Comparison of ENCODE assay signal across 7 cellular contexts in the genomic region with DNA sequence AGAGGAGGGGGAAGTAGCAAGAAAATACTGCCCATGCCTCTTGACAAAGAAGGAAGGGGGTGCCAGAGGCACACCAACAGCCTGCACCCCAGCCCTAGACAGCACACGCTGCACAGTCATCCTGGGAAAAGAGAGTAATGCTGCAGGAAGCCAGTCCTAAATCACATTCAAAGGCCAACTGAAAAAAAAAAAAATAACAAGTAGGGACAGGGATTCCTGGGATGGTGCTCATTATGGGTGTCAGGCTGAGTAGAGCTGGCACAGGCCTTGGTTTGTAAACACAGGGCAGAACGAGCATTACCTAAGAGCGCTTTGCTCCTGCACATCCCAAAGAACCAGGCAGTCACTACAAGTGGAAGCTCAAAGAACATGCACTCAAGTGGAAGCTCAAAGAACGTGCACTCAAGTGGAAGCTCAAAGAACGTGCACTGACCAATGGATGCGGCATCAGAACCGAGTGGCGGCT. TPM values are rescaled to one million over a fixed set of nuclear protein-coding genes. Genes with fewer than 3 reads are reported as not detected.
DNase-seq lines count a peak whose midpoint lies in the region; ATAC-seq and TF ChIP-seq lines count a peak whose summit lies in the region.

No MANE protein-coding gene starts in this region.

- WGBS in esophagus, 2 donors = 40 to 63% methylated on average over 8 of the region's 8 CpGs

- ATAC-seq in gastrocnemius medialis (peak; percentile 64 to 75), HG03378 (IDR thresholded peaks at IDR 0.05; ENCODE audit: unreplicated experiment) (no peak), GM18873 (IDR thresholded peaks at IDR 0.05; ENCODE audit: low FRiP score, unreplicated experiment) (no peak)

- H3K9me3 ChIP-seq in esophagus (ENCODE audit: control insufficient read depth in 2 of 2, insufficient read depth in 1 of 2, low read depth in 1 of 2, low read length in 1 of 2) = no peaks in the 10 kb centered on the region
- H3K9me3 ChIP-seq in gastrocnemius medialis = no peaks in the 10 kb centered on the region

- peak; percentile 9 to 29 for TF ChIP-seq POLR2A in gastrocnemius medialis (IDR thresholded peaks at IDR 0.05)

- TF ChIP-seq CTCF in GM06990 (IDR thresholded peaks at IDR 0.05; ENCODE audit: insufficient read depth, low read length, poor library complexity, severe bottlenecking) (no peak), gastrocnemius medialis (IDR thresholded peaks at IDR 0.05 in 4 of 5, conservative IDR thresholded peaks at IDR 0.05 in 1 of 5) (no peak)

- intact Hi-C loops in gastrocnemius medialis (cut with DNase I; ENCODE audit: low total_unique reads) = loop anchor here (2.0 to 10.0 kb wide), 2 partner anchors 81 to 337 kb away; a partner anchor contains a TSS

- in situ Hi-C loops in gastrocnemius medialis (cut with MboI; ENCODE audit: low sequenced_read_pairs in 4 of 4) = loop anchor here (10.0 to 25.0 kb wide), 2 partner anchors 77 to 370 kb away; no protein-coding TSS in a partner anchor

- H3K36me3 ChIP-seq in GM06990 (ENCODE audit: control insufficient read depth, insufficient read depth, low read length) = no peaks in the 10 kb centered on the region; the same call in none of the 2 replicates
- no peaks in the 10 kb centered on the region for H3K36me3 ChIP-seq in esophagus (ENCODE audit: control insufficient read depth in 2 of 2, insufficient read depth in 2 of 2, low read length in 1 of 2)
- H3K36me3 ChIP-seq in gastrocnemius medialis = no peaks in the 10 kb centered on the region

- H3K4me1 ChIP-seq in esophagus (ENCODE audit: control insufficient read depth in 2 of 2, insufficient read depth in 2 of 2, low read length in 1 of 2) = peaks cover 13 to 27% of the 10 kb centered on the region in 2 donors
- H3K4me1 ChIP-seq in gastrocnemius medialis = peaks cover 89 to 91% of the 10 kb centered on the region in 2 donors

- DNase-seq in GM06990 (ENCODE audit: extremely low read depth, insufficient read length) (no peak), NCI-H446 (lab: John Stamatoyannopoulos, UW) (peak; percentile 20 to 48), gastrocnemius medialis (peak; percentile 76 to 85), NCI-H146 (lab: John Stamatoyannopoulos, UW) (no peak)

- H3K4me3 ChIP-seq in GM06990 (replicated peaks; ENCODE audit: low read depth, low read length) = peak overlapping the region; percentile 42
- no peak overlapping the region for H3K4me3 ChIP-seq in esophagus (ENCODE audit: low read depth in 1 of 2, low read length in 2 of 2)
- H3K4me3 ChIP-seq in gastrocnemius medialis = peak overlapping the region in 1 of 4 donors; percentile 7

- H3K27me3 ChIP-seq in GM06990 (replicated peaks; ENCODE audit: control insufficient read depth, insufficient read depth, low read length) (no peaks in the 10 kb centered on the region), esophagus (ENCODE audit: control insufficient read depth in 1 of 2, insufficient read depth in 2 of 2, low read length in 2 of 2) (no peaks in the 10 kb centered on the region), gastrocnemius medialis (no peaks in the 10 kb centered on the region)

- peak overlapping the region; percentile 75 to 78 for H3K27ac ChIP-seq in esophagus (ENCODE audit: low read depth in 2 of 2, low read length in 1 of 2)
- peak overlapping the region; percentile 80 to 90 (median 88) for H3K27ac ChIP-seq in gastrocnemius medialis

RNA-seq across cellular contexts. Expression of a gene that starts 7.8 kb away (rescaled TPM):
- polyA plus RNA-seq in esophagus = 10 to 100 TPM in 1 of 2 donors, 1 to 10 TPM in 1; 9.0 to 11.0 TPM
- 100 to 1,000 TPM; 123 to 296 (median 217) TPM for total RNA-seq in gastrocnemius medialis

Comparison
In these comparisons a context has a peak if more than half of its experiments do, and no peak if none do; other contexts are left out.
1. DNase-seq: peak in NCI-H446 (2 of 2) and gastrocnemius medialis (2 of 2); none in GM06990 (single experiment) and NCI-H146 (single experiment).
2. ATAC-seq: peak in gastrocnemius medialis (2 of 2); none in HG03378 (single experiment) and GM18873 (single experiment).